1 cellular context compared by ENCODE assay signal in the genomic region with DNA sequence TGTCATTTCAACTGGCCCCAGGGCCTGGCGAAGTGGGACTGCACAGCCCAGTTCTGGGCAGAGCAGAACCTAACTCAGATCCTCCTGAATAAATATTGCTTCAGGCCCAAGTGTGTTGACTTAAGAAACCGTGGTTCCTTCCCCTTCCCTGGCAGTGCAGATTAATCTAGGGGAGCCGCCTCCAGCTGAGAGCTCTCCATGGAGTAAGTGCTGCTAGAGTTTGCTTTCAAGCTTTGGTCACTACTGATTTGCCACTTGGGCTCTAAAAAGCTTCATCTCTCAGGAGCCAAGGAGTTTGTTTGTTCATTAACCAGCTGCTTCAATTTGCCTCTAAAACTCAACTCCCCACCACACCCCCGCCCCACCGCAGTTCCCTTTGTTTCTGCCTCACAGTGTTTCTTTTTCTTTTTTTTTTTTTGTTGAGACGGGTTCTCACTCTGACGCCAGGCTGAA.
TF ChIP-seq lines count a peak whose summit lies in the region.

No MANE protein-coding gene starts in this region.

TF ChIP-seq in GM23338, 12 proteins besides CTCF, POLR2A, EP300 and RAD21 (continued from another document):
- TF ChIP-seq ZNF462 (CRISPR knock-in tag; IDR thresholded peaks at IDR 0.05) (no peak), ETS1 (IDR thresholded peaks at IDR 0.05) (no peak), ZNF331 (CRISPR knock-in tag; IDR thresholded peaks at IDR 0.05; ENCODE audit: low read depth) (no peak), STAT1 (IDR thresholded peaks at IDR 0.05; ENCODE audit: unreplicated experiment) (no peak), EZH2 (IDR thresholded peaks at IDR 0.05; ENCODE audit: low read depth, unreplicated experiment) (no peak), CREB1 (CRISPR knock-in tag; IDR thresholded peaks at IDR 0.05; ENCODE audit: low read depth) (no peak), EZH2phosphoT487 (IDR thresholded peaks at IDR 0.05; ENCODE audit: unreplicated experiment) (no peak), JUNB (IDR thresholded peaks at IDR 0.05; ENCODE audit: unreplicated experiment) (no peak), ZNF114 (CRISPR knock-in tag; IDR thresholded peaks at IDR 0.05) (no peak)
